In genomic region chr11:40360206-40360798, GRCh38 we compare ENCODE assay signal across 30 cellular contexts.
"Had no signal": no experiment of that assay in that cellular context is flagged by ENCODE, and none has a peak within 500 bp of the region (broad histone marks: within the 10 kb centered on the region; RNA-seq: fewer than 3 reads in every experiment).

No MANE protein-coding gene starts in this region.

- H3K36me3 ChIP-seq: esophagus muscularis mucosa, gastrocnemius medialis, WERI-Rb-1 had no signal

- ATAC-seq: activated CD4-positive, CD25-positive, alpha-beta regulatory T cell treated with anti-CD3 and anti-CD28 coated beads, Interleukin-2, amount 50 U/mL, for 24 hours; activated CD8-positive, alpha-beta T cell treated with anti-CD3 and anti-CD28 coated beads for 36 hours; activated T-cell treated with anti-CD3 and anti-CD28 coated beads, Interleukin-2, amount 50 U/mL, for 4 hours; activated T-helper 17 cell treated with anti-CD3 and anti-CD28 coated beads, Interleukin-2, amount 50 U/mL, for 72 hours; effector memory CD8-positive, alpha-beta T cell; foreskin keratinocyte; gastrocnemius medialis; T-helper 17 cell had no signal

- H3K4me1 ChIP-seq: esophagus muscularis mucosa, foreskin keratinocyte, gastrocnemius medialis had no signal

- H3K27me3 ChIP-seq: esophagus muscularis mucosa, foreskin keratinocyte, gastrocnemius medialis had no signal

- H3K27ac ChIP-seq: esophagus muscularis mucosa, foreskin keratinocyte, gastrocnemius medialis, WERI-Rb-1 had no signal

- FAIRE-seq: astrocyte, colon had no signal

- H3K9me3 ChIP-seq: esophagus muscularis mucosa, gastrocnemius medialis had no signal

- DNase-seq: activated B cell treated with CpG ODN at 0.5 μM for 24 hours; activated CD4-positive, alpha-beta T cell treated with anti-CD3 and anti-CD28 coated beads for 48 hours; activated CD4-positive, alpha-beta T cell treated with anti-CD3 and anti-CD28 coated beads, Interleukin-2, amount 50 U/mL, for 1 hour; activated CD4-positive, alpha-beta T cell treated with anti-CD3 and anti-CD28 coated beads, Interleukin-2, amount 50 U/mL, for 48 hours; activated CD8-positive, alpha-beta memory T cell treated with anti-CD3 and anti-CD28 coated beads for 24 hours; activated CD8-positive, alpha-beta T cell treated with anti-CD3 and anti-CD28 coated beads for 36 hours; activated effector memory CD4-positive, alpha-beta T cell treated with Interleukin-2 at 50 U/mL for 16 hours; activated gamma-delta T cell treated with Interleukin-2 at 50 U/mL for 16 hours; activated naive CD4-positive, alpha-beta T cell treated with anti-CD3 and anti-CD28 coated beads, Interleukin-2, amount 50 U/mL, for 16 hours; activated naive CD4-positive, alpha-beta T cell treated with Interleukin-2 at 50 U/mL for 16 hours; activated T-cell treated with anti-CD3 and anti-CD28 coated beads, Interleukin-2, amount 50 U/mL, for 4 hours; amniotic stem cell; anterior cingulate cortex; caudate nucleus; cortex of kidney; dermis blood vessel endothelial cell; effector CD4-positive, alpha-beta T cell; effector memory CD8-positive, alpha-beta T cell; erythroblast; foreskin keratinocyte; gastrocnemius medialis; T-helper 1 cell; T-helper 17 cell; T1000; WERI-Rb-1 had no signal

- H3K4me3 ChIP-seq: esophagus muscularis mucosa, gastrocnemius medialis had no signal
